18 cellular contexts compared by ENCODE assay signal in genomic region chr3:58020740-58021071, GRCh38. TPM values are rescaled to one million over a fixed set of nuclear protein-coding genes. Genes with fewer than 3 reads are reported as not detected.
DNase-seq lines count a peak whose midpoint lies in the region; ATAC-seq and TF ChIP-seq lines count a peak whose summit lies in the region.
"Had no signal": no experiment of that assay in that cellular context is flagged by ENCODE, and none has a peak within 500 bp of the region (broad histone marks: within the 10 kb centered on the region; RNA-seq: fewer than 3 reads in every experiment).

No MANE protein-coding gene starts in this region.

- no TSS peak for BruUV-seq in IMR-90 (replicated peaks; lab: Mats Ljungman, UMichigan)

- peaks cover 23% of the 10 kb centered on the region for H3K4me1 Mint-ChIP-seq in memory B cell

- H4K20me1 ChIP-seq in IMR-90 (ENCODE audit: insufficient read depth, low read length), result peaks cover 87% of the 10 kb centered on the region

- no peak for TF ChIP-seq RAD21 in IMR-90 (IDR thresholded peaks at IDR 0.05; ENCODE audit: low read length)

- no peak for TF ChIP-seq POLR2A in IMR-90 (IDR thresholded peaks at IDR 0.05; ENCODE audit: low read depth, low read length)
- no peak for TF ChIP-seq POLR2A in testis (IDR thresholded peaks at IDR 0.05)

- ATAC-seq in IMR-90 (ENCODE audit: low read depth) (no peak), memory B cell (ENCODE audit: low read depth) (no peak), HG02884 (IDR thresholded peaks at IDR 0.05; ENCODE audit: unreplicated experiment) (no peak), GM21367 (IDR thresholded peaks at IDR 0.05; ENCODE audit: unreplicated experiment) (no peak), GM21515 (IDR thresholded peaks at IDR 0.05; ENCODE audit: unreplicated experiment) (no peak)

- H3K36me3 Mint-ChIP-seq in memory B cell, result peaks cover 4% of the 10 kb centered on the region

- H2AK9ac ChIP-seq in IMR-90 (replicated peaks; ENCODE audit: low read depth, low read length, poor library complexity), result no peak overlapping the region

- no peak overlapping the region for H2AFZ ChIP-seq in IMR-90 (replicated peaks; ENCODE audit: low read length, poor library complexity)

- H2BK20ac ChIP-seq in IMR-90 (ENCODE audit: low read depth, low read length), result no peak overlapping the region

- H3K4me2 ChIP-seq in IMR-90 (ENCODE audit: low read depth, low read length), result no peak overlapping the region

- 0 out of 2 replicates have a peak overlapping the region, but pooled peaks have one; percentile 28 for H2AK5ac ChIP-seq in IMR-90 (ENCODE audit: low read depth, low read length)

- H3K9me3 ChIP-seq in IMR-90 (ENCODE audit: control insufficient read depth, insufficient read depth, low read length) (no peaks in the 10 kb centered on the region), colonic mucosa (no peaks in the 10 kb centered on the region), testis (no peaks in the 10 kb centered on the region)
- H3K9me3 ChIP-seq: HAP-1, SJCRH30 had no signal

- H3K9ac ChIP-seq in IMR-90 (ENCODE audit: low read depth, low read length) (no peak overlapping the region), colonic mucosa (ENCODE audit: low read depth in 2 of 2, low read length in 2 of 2) (peak overlapping the region in 1 of 2 donors; percentile 67)

- dilution Hi-C loops in IMR-90 (cut with HindIII; ENCODE audit: low sequenced_read_pairs, unreplicated experiment), result no loop called here

- no peak overlapping the region for H3K4ac ChIP-seq in IMR-90 (ENCODE audit: low read depth, low read length)

- H3K18ac ChIP-seq in IMR-90 (ENCODE audit: low read depth, low read length), result no peak overlapping the region

- CTCF ChIA-PET in IMR-90 (lab: Yijun Ruan, JAX), result interaction anchor here (0.7 to 1.7 kb wide), 2 partner anchors 13 to 32 kb away, joined by 3 read pairs; no protein-coding TSS in a partner anchor

- H3K27ac Mint-ChIP-seq in memory B cell, result peak overlapping the region; percentile 72

- H2BK15ac ChIP-seq in IMR-90 (ENCODE audit: low read depth, low read length), result no peak overlapping the region

- H3K14ac ChIP-seq in IMR-90 (replicated peaks; ENCODE audit: low read depth, low read length), result no peak overlapping the region

- peaks cover 28% of the 10 kb centered on the region for H3K9me1 ChIP-seq in IMR-90 (ENCODE audit: insufficient read depth, low read length)

- TF ChIP-seq CTCF in IMR-90 (conservative IDR thresholded peaks at IDR 0.05; ENCODE audit: low read depth, low read length), result no peak
- no peak for TF ChIP-seq CTCF in colonic mucosa (IDR thresholded peaks at IDR 0.05)
- TF ChIP-seq CTCF in testis (IDR thresholded peaks at IDR 0.05), result no peak

- DNase-seq in IMR-90, result no peak
- DNase-seq in colonic mucosa, result peak; percentile 56
- no peak for DNase-seq in memory B cell (ENCODE audit: low spot score in 2 of 2)
- DNase-seq in testis, result no peak
- DNase-seq in NCI-H146 treated with DMSO at 0.1 percent for 48 hours (lab: John Stamatoyannopoulos, UW; ENCODE audit: unreplicated experiment), result no peak
- DNase-seq: activated CD4-positive, alpha-beta T cell treated with anti-CD3 and anti-CD28 coated beads for 4 hours; activated gamma-delta T cell; glutamatergic neuron; MM.1S; NCI-H524 treated with DMSO at 0.1 percent for 48 hours; SJCRH30; stimulated activated CD4-positive, alpha-beta T cell treated with anti-CD3 and anti-CD28 coated beads, Interleukin-4, amount 100 ng/mL, for 24 hours had no signal

- in situ Hi-C loops in IMR-90 (cut with MboI; ENCODE audit: low sequenced_read_pairs), result no loop called here

- H2BK120ac ChIP-seq in IMR-90 (ENCODE audit: low read depth, low read length), result no peak overlapping the region

- H3K27me3 ChIP-seq in IMR-90 (ENCODE audit: control insufficient read depth, insufficient read depth, low read length), result no peaks in the 10 kb centered on the region
- H3K27me3 ChIP-seq in colonic mucosa, result no peaks in the 10 kb centered on the region
- no peaks in the 10 kb centered on the region for H3K27me3 ChIP-seq in testis
- H3K27me3 ChIP-seq: SJCRH30 had no signal

- H2BK5ac ChIP-seq in IMR-90 (ENCODE audit: low read depth, low read length, poor library complexity, severe bottlenecking), result no peak overlapping the region

- H3K4me3 ChIP-seq in IMR-90 (ENCODE audit: insufficient read depth, low read depth, low read length) (no peak overlapping the region), colonic mucosa (no peak overlapping the region), testis (no peak overlapping the region)
- H3K4me3 ChIP-seq: HAP-1, SJCRH30 had no signal

- H3K79me1 ChIP-seq in IMR-90 (ENCODE audit: low read depth in 1 of 2, low read length in 2 of 2), result peaks cover 9 to 85% of the 10 kb centered on the region in 2 experiments

- H3K4me1 ChIP-seq in IMR-90 (ENCODE audit: control insufficient read depth, insufficient read depth, low read length) (peaks cover 21% of the 10 kb centered on the region), colonic mucosa (peaks cover 33% of the 10 kb centered on the region), testis (peaks cover 41% of the 10 kb centered on the region)

- no peak overlapping the region for H3K4me3 Mint-ChIP-seq in memory B cell
- H3K4me3 Mint-ChIP-seq: dendritic cell treated with granulocyte-macrophage colony-stimulating factor and Interleukin-4, amounts not matched to agents 40 ng/mL and 50 ng/mL, for 4 days; neural crest cell had no signal

- H3K36me3 ChIP-seq in IMR-90 (ENCODE audit: control insufficient read depth, insufficient read depth, low read length) (peaks cover under 1% of the 10 kb centered on the region; the same call in 1 of the 2 replicates), colonic mucosa (no peaks in the 10 kb centered on the region), testis (ENCODE audit: low read depth, missing control alignments) (no peaks in the 10 kb centered on the region)
- H3K36me3 ChIP-seq: HAP-1, SJCRH30 had no signal

- H4K8ac ChIP-seq in IMR-90 (ENCODE audit: low read depth in 2 of 2, low read length in 2 of 2), result no peak overlapping the region

- no peaks in the 10 kb centered on the region for H3K27me3 Mint-ChIP-seq in memory B cell
- H3K27me3 Mint-ChIP-seq: dendritic cell treated with granulocyte-macrophage colony-stimulating factor and Interleukin-4, amounts not matched to agents 40 ng/mL and 50 ng/mL, for 4 days had no signal

- H3K9me3 Mint-ChIP-seq in memory B cell, result no peaks in the 10 kb centered on the region
- H3K9me3 Mint-ChIP-seq: dendritic cell treated with granulocyte-macrophage colony-stimulating factor and Interleukin-4, amounts not matched to agents 40 ng/mL and 50 ng/mL, for 4 days; neural crest cell had no signal

- H3K23ac ChIP-seq in IMR-90 (ENCODE audit: low read depth, low read length), result 0 out of 2 replicates have a peak overlapping the region, but pooled peaks have one; percentile 7

- no peak overlapping the region for H4K91ac ChIP-seq in IMR-90 (ENCODE audit: insufficient read depth, low read depth, low read length)

- 60% methylated on average over 2 of the region's 7 CpGs; no CpG with 5 or more reads in 1 of the 2 experiments for WGBS in IMR-90 (ENCODE audit: extremely low coverage in 2 of 2, insufficient read length in 1 of 2), 2 experiments
- WGBS in testis, 2 donors, result 56 to 67% methylated on average over 7 of the region's 7 CpGs

- H3K56ac ChIP-seq in IMR-90 (ENCODE audit: extremely low read depth, insufficient read depth, low read length), result no peak overlapping the region

- no peak overlapping the region for H4K5ac ChIP-seq in IMR-90 (ENCODE audit: low read depth, low read length)

- intact Hi-C loops in IMR-90 (cut with micrococcal nuclease), result loop anchor here (5.0 kb wide), 1 partner anchor 62 kb away; no protein-coding TSS in a partner anchor
- intact Hi-C loops in colonic mucosa (cut with DNase I), result no loop called here
- intact Hi-C loops in testis (cut with DNase I; ENCODE audit: low total_unique reads), result no loop called here

- POLR2A ChIA-PET in IMR-90 (lab: Charles Lee; ENCODE audit: unreplicated experiment), result no interaction called here

- H3K27ac ChIP-seq in IMR-90 (ENCODE audit: insufficient read depth, low read length) (no peak overlapping the region), colonic mucosa (peak overlapping the region; percentile 67), testis (peak overlapping the region; percentile 33 to 35)
- H3K27ac ChIP-seq: SJCRH30 had no signal

TF ChIP-seq in IMR-90, 13 proteins besides CTCF, POLR2A, EP300 and RAD21:
- TF ChIP-seq SMC3 (IDR thresholded peaks at IDR 0.05; ENCODE audit: low read depth, low read length), result no peak
- TF ChIP-seq USF2 (IDR thresholded peaks at IDR 0.05; ENCODE audit: low read depth, low read length), result no peak
- no peak for TF ChIP-seq MAZ (IDR thresholded peaks at IDR 0.05; ENCODE audit: borderline replicate concordance, low read depth, low read length)
- TF ChIP-seq FOS (IDR thresholded peaks at IDR 0.05; ENCODE audit: low read depth, low read length), result no peak

RNA-seq across cellular contexts. Expression of gene FLNB, which starts 12.5 kb away (rescaled TPM):
- total RNA-seq in IMR-90 (2012; rRNA removed) (124 and 136 TPM in 2 replicates), colonic mucosa (100 to 1,000 TPM; 246 to 362 TPM), testis (100 to 1,000 TPM; 166 to 199 TPM)
- polyA plus RNA-seq in IMR-90 (2012; rRNA removed) (78.0 and 81.4 TPM in 2 replicates), testis (ENCODE audit: insufficient read depth, low read depth, low replicate concordance) (105 TPM)
- polyA plus RNA-seq in IMR-90 (2012; cell fraction: cytosol; rRNA removed), result 22.2 and 37.9 TPM in 2 replicates
- 338 and 411 TPM in 2 replicates for polyA plus RNA-seq in IMR-90 (2012; cell fraction: nucleus; rRNA removed; ENCODE audit: low replicate concordance)
